Comparison of ENCODE assay signal across 1 cellular context in genomic region chr11:15764948-15765347, GRCh38.
TF ChIP-seq lines count a peak whose summit lies in the region.

No MANE protein-coding gene starts in this region.

TF ChIP-seq in H1, 55 proteins besides CTCF, POLR2A, EP300 and RAD21 (continued from another document):
- TF ChIP-seq, protein P1, sequence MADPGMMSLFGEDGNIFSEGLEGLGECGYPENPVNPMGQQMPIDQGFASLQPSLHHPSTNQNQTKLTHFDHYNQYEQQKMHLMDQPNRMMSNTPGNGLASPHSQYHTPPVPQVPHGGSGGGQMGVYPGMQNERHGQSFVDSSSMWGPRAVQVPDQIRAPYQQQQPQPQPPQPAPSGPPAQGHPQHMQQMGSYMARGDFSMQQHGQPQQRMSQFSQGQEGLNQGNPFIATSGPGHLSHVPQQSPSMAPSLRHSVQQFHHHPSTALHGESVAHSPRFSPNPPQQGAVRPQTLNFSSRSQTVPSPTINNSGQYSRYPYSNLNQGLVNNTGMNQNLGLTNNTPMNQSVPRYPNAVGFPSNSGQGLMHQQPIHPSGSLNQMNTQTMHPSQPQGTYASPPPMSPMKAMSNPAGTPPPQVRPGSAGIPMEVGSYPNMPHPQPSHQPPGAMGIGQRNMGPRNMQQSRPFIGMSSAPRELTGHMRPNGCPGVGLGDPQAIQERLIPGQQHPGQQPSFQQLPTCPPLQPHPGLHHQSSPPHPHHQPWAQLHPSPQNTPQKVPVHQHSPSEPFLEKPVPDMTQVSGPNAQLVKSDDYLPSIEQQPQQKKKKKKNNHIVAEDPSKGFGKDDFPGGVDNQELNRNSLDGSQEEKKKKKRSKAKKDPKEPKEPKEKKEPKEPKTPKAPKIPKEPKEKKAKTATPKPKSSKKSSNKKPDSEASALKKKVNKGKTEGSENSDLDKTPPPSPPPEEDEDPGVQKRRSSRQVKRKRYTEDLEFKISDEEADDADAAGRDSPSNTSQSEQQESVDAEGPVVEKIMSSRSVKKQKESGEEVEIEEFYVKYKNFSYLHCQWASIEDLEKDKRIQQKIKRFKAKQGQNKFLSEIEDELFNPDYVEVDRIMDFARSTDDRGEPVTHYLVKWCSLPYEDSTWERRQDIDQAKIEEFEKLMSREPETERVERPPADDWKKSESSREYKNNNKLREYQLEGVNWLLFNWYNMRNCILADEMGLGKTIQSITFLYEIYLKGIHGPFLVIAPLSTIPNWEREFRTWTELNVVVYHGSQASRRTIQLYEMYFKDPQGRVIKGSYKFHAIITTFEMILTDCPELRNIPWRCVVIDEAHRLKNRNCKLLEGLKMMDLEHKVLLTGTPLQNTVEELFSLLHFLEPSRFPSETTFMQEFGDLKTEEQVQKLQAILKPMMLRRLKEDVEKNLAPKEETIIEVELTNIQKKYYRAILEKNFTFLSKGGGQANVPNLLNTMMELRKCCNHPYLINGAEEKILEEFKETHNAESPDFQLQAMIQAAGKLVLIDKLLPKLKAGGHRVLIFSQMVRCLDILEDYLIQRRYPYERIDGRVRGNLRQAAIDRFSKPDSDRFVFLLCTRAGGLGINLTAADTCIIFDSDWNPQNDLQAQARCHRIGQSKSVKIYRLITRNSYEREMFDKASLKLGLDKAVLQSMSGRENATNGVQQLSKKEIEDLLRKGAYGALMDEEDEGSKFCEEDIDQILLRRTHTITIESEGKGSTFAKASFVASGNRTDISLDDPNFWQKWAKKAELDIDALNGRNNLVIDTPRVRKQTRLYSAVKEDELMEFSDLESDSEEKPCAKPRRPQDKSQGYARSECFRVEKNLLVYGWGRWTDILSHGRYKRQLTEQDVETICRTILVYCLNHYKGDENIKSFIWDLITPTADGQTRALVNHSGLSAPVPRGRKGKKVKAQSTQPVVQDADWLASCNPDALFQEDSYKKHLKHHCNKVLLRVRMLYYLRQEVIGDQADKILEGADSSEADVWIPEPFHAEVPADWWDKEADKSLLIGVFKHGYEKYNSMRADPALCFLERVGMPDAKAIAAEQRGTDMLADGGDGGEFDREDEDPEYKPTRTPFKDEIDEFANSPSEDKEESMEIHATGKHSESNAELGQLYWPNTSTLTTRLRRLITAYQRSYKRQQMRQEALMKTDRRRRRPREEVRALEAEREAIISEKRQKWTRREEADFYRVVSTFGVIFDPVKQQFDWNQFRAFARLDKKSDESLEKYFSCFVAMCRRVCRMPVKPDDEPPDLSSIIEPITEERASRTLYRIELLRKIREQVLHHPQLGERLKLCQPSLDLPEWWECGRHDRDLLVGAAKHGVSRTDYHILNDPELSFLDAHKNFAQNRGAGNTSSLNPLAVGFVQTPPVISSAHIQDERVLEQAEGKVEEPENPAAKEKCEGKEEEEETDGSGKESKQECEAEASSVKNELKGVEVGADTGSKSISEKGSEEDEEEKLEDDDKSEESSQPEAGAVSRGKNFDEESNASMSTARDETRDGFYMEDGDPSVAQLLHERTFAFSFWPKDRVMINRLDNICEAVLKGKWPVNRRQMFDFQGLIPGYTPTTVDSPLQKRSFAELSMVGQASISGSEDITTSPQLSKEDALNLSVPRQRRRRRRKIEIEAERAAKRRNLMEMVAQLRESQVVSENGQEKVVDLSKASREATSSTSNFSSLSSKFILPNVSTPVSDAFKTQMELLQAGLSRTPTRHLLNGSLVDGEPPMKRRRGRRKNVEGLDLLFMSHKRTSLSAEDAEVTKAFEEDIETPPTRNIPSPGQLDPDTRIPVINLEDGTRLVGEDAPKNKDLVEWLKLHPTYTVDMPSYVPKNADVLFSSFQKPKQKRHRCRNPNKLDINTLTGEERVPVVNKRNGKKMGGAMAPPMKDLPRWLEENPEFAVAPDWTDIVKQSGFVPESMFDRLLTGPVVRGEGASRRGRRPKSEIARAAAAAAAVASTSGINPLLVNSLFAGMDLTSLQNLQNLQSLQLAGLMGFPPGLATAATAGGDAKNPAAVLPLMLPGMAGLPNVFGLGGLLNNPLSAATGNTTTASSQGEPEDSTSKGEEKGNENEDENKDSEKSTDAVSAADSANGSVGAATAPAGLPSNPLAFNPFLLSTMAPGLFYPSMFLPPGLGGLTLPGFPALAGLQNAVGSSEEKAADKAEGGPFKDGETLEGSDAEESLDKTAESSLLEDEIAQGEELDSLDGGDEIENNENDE (IDR thresholded peaks at IDR 0.05; ENCODE audit: insufficient replicate concordance, low read length): no peak
- no peak for TF ChIP-seq SRF (IDR thresholded peaks at IDR 0.05; ENCODE audit: low read depth, low read length)
- no peak for TF ChIP-seq SP2 (IDR thresholded peaks at IDR 0.05; ENCODE audit: low read length)
- no peak for TF ChIP-seq BRCA1 (IDR thresholded peaks at IDR 0.05; ENCODE audit: low read depth, low read length)
- no peak for TF ChIP-seq SP4 (IDR thresholded peaks at IDR 0.05; ENCODE audit: low read length)
- no peak for TF ChIP-seq EGR1 (IDR thresholded peaks at IDR 0.05; ENCODE audit: borderline replicate concordance, low read depth, low read length)
- no peak for TF ChIP-seq TAF7 (optimal IDR thresholded peaks at IDR 0.05; ENCODE audit: borderline replicate concordance, low read depth, low read length)
- TF ChIP-seq TAF1 (IDR thresholded peaks at IDR 0.05; ENCODE audit: low read depth, low read length): no peak
- no peak for TF ChIP-seq CTBP2 (IDR thresholded peaks at IDR 0.05; ENCODE audit: borderline replicate concordance, insufficient read depth, insufficient read length, low read length)
- TF ChIP-seq TCF12 (IDR thresholded peaks at IDR 0.05; ENCODE audit: low read depth, low read length): no peak
